In genomic region chr6:57087916-57088315, GRCh38 we compare ENCODE assay signal across 1 cellular context.
TF ChIP-seq lines count a peak whose summit lies in the region.

No MANE protein-coding gene starts in this region.

TF ChIP-seq in WTC11, 78 proteins besides CTCF, POLR2A, EP300 and RAD21 (continued from another document):
- TF ChIP-seq ZNF512 (CRISPR knock-in tag; IDR thresholded peaks at IDR 0.05; ENCODE audit: borderline replicate concordance) (no peak), ETV6 (CRISPR knock-in tag; IDR thresholded peaks at IDR 0.05) (no peak), TEAD4 (CRISPR knock-in tag; IDR thresholded peaks at IDR 0.05) (no peak), SP1 (CRISPR knock-in tag; conservative IDR thresholded peaks at IDR 0.05) (no peak), RORB (CRISPR knock-in tag; IDR thresholded peaks at IDR 0.05) (no peak), USF1 (CRISPR knock-in tag; IDR thresholded peaks at IDR 0.05) (no peak), ZNF396 (CRISPR knock-in tag; IDR thresholded peaks at IDR 0.05; ENCODE audit: borderline replicate concordance) (no peak), SMAD3 (CRISPR knock-in tag; IDR thresholded peaks at IDR 0.05; ENCODE audit: borderline replicate concordance) (no peak), CBFB (CRISPR knock-in tag; IDR thresholded peaks at IDR 0.05; ENCODE audit: low read depth) (no peak)
